ENCODE assay signal across 8 cellular contexts in genomic region chr22:20982563-20982882, GRCh38. TPM values are rescaled to one million over a fixed set of nuclear protein-coding genes. Genes with fewer than 3 reads are reported as not detected.
DNase-seq lines count a peak whose midpoint lies in the region; ATAC-seq and TF ChIP-seq lines count a peak whose summit lies in the region.

No MANE protein-coding gene starts in this region.

- in situ Hi-C loops in HAP-1 (cut with MboI; ENCODE audit: low sequenced_read_pairs) = loop anchor here (10.0 kb wide), 2 partner anchors 68 to 178 kb away; partner anchors contain the start of gene CRKL

- peaks cover 7% of the 10 kb centered on the region; the same call in 1 of the 2 replicates for H3K9me3 ChIP-seq in HAP-1
- H3K9me3 ChIP-seq in right cardiac atrium (ENCODE audit: control insufficient read depth, low read length) = no peaks in the 10 kb centered on the region

- CTCF ChIA-PET in AG04449 (lab: Yijun Ruan, JAX) (interaction anchor here (0.6 to 3.4 kb wide), 21 partner anchors 8 to 181 kb away, joined by 3 to 29 read pairs (median 4); partner anchors contain the start of genes AIFM3 and P2RX6), WTC11 (lab: Charles Lee) (interaction anchor here (0.6 to 2.5 kb wide), 27 partner anchors 8 to 677 kb away, joined by 3 to 35 read pairs (median 4); partner anchors contain the start of genes CRKL, P2RX6 and THAP7)

- peaks cover 27% of the 10 kb centered on the region for H3K36me3 Mint-ChIP-seq in WTC11
- H3K36me3 Mint-ChIP-seq in stimulated activated effector memory CD8-positive, alpha-beta T cell treated with anti-CD3 and anti-CD28 coated beads, Interleukin-12 subunit alpha, Interleukin-12 subunit beta, amount 100 ng/mL, for 72 hours = peaks cover 43% of the 10 kb centered on the region

- H3K27me3 ChIP-seq in HAP-1 (ENCODE audit: low read depth) (no peaks in the 10 kb centered on the region), right cardiac atrium (ENCODE audit: control insufficient read depth, insufficient read depth) (no peaks in the 10 kb centered on the region)

- H3K4me1 ChIP-seq in HAP-1 (peaks cover 9% of the 10 kb centered on the region), right cardiac atrium (ENCODE audit: control insufficient read depth, insufficient read depth, low read length) (peaks cover 5% of the 10 kb centered on the region)

- under 1% methylated on average over 12 of the region's 12 CpGs for WGBS in right cardiac atrium

- H3K27ac Mint-ChIP-seq in WTC11 = no peak overlapping the region; the same call in 1 of the 2 replicates
- H3K27ac Mint-ChIP-seq in stimulated activated effector memory CD8-positive, alpha-beta T cell treated with anti-CD3 and anti-CD28 coated beads, Interleukin-12 subunit alpha, Interleukin-12 subunit beta, amount 100 ng/mL, for 72 hours = peak overlapping the region; percentile 94

- H3K4me1 Mint-ChIP-seq in WTC11 = peaks cover 30% of the 10 kb centered on the region
- peaks cover 50% of the 10 kb centered on the region for H3K4me1 Mint-ChIP-seq in stimulated activated effector memory CD8-positive, alpha-beta T cell treated with anti-CD3 and anti-CD28 coated beads, Interleukin-12 subunit alpha, Interleukin-12 subunit beta, amount 100 ng/mL, for 72 hours

- no peak overlapping the region for H3K27ac ChIP-seq in right cardiac atrium (ENCODE audit: low read length)

- POLR2A ChIA-PET in AG04449 (lab: Yijun Ruan, JAX) (interaction anchor here (1.0 to 3.1 kb wide), 8 partner anchors 9 to 97 kb away, joined by 3 to 20 read pairs (median 6); partner anchors contain the start of genes CRKL and THAP7), WTC11 (lab: Charles Lee) (interaction anchor here (0.6 to 1.7 kb wide), 11 partner anchors 11 to 97 kb away, joined by 3 to 11 read pairs (median 3); partner anchors contain the start of gene THAP7)

- intact Hi-C loops in right cardiac atrium (cut with DNase I) = loop anchor here in 2 of 4 donors (5.0 to 10.0 kb wide), 2 partner anchors 65 to 118 kb away; partner anchors contain the start of gene CRKL (in 1 of the 2)

- H3K4me3 Mint-ChIP-seq in WTC11 = peak overlapping the region; percentile 96
- peak overlapping the region; percentile 96 for H3K4me3 Mint-ChIP-seq in stimulated activated effector memory CD8-positive, alpha-beta T cell treated with anti-CD3 and anti-CD28 coated beads, Interleukin-12 subunit alpha, Interleukin-12 subunit beta, amount 100 ng/mL, for 72 hours

- H3K9me3 Mint-ChIP-seq in WTC11 = peaks cover 12% of the 10 kb centered on the region
- H3K9me3 Mint-ChIP-seq in stimulated activated effector memory CD8-positive, alpha-beta T cell treated with anti-CD3 and anti-CD28 coated beads, Interleukin-12 subunit alpha, Interleukin-12 subunit beta, amount 100 ng/mL, for 72 hours = peaks cover 2% of the 10 kb centered on the region

- no peak for DNase-seq in AG04449 (ENCODE audit: low read depth, low spot score)
- no peak for DNase-seq in HAP-1 (ENCODE audit: low spot score in 2 of 2)
- no peak for DNase-seq in WTC11 (ENCODE audit: low spot score)
- DNase-seq in right cardiac atrium = no peak
- no peak for DNase-seq in stimulated activated effector memory CD8-positive, alpha-beta T cell treated with anti-CD3 and anti-CD28 coated beads, Interleukin-12 subunit alpha, Interleukin-12 subunit beta, amount 100 ng/mL, for 72 hours (ENCODE audit: low spot score in 2 of 2)
- DNase-seq in dermis blood vessel endothelial cell = no peak
- no peak for DNase-seq in CD1c-positive myeloid dendritic cell (ENCODE audit: extremely low spot score)
- no peak for DNase-seq in NCI-H1436 treated with DMSO at 0.1 percent for 48 hours (lab: John Stamatoyannopoulos, UW)

- H3K27me3 Mint-ChIP-seq in WTC11 (ENCODE audit: low read depth) = peaks cover 30% of the 10 kb centered on the region

- peak overlapping the region; percentile 90 for H3K4me3 ChIP-seq in AG04449 (ENCODE audit: low read depth, low read length)
- peak overlapping the region; percentile 82 for H3K4me3 ChIP-seq in HAP-1
- peak overlapping the region; percentile 76 for H3K4me3 ChIP-seq in right cardiac atrium (ENCODE audit: low read length)

- peaks cover 10% of the 10 kb centered on the region for H3K36me3 ChIP-seq in HAP-1 (replicated peaks)

- ATAC-seq in WTC11 (peak; percentile 1; the same call in 1 of the 2 replicates), right cardiac atrium (peak; percentile 3 to 24)
- ATAC-seq in stimulated activated effector memory CD8-positive, alpha-beta T cell treated with anti-CD3 and anti-CD28 coated beads, Interleukin-12 subunit alpha, Interleukin-12 subunit beta, amount 100 ng/mL, for 72 hours = peak; percentile 19

- TF ChIP-seq CTCF in AG04449 (IDR thresholded peaks at IDR 0.05; ENCODE audit: insufficient read depth, low read length, missing control alignments) = no peak
- TF ChIP-seq CTCF in WTC11 (IDR thresholded peaks at IDR 0.05) = no peak

TF ChIP-seq in WTC11, 78 proteins besides CTCF, POLR2A, EP300 and RAD21:
- TF ChIP-seq NR2C2 (CRISPR knock-in tag; IDR thresholded peaks at IDR 0.05) = no peak
- TF ChIP-seq JUN (CRISPR knock-in tag; IDR thresholded peaks at IDR 0.05) = no peak
- no peak for TF ChIP-seq TEAD1 (CRISPR knock-in tag; IDR thresholded peaks at IDR 0.05)
- no peak for TF ChIP-seq ETV6 (CRISPR knock-in tag; IDR thresholded peaks at IDR 0.05)
- TF ChIP-seq ZNF512 (CRISPR knock-in tag; IDR thresholded peaks at IDR 0.05; ENCODE audit: borderline replicate concordance) = no peak
- TF ChIP-seq OVOL2 (CRISPR knock-in tag; IDR thresholded peaks at IDR 0.05; ENCODE audit: borderline replicate concordance) = no peak
- no peak for TF ChIP-seq MXD4 (CRISPR knock-in tag; IDR thresholded peaks at IDR 0.05; ENCODE audit: borderline replicate concordance)
- TF ChIP-seq GABPB1 (CRISPR knock-in tag; IDR thresholded peaks at IDR 0.05) = no peak
- TF ChIP-seq TCF7 (CRISPR knock-in tag; IDR thresholded peaks at IDR 0.05; ENCODE audit: low read depth) = no peak

RNA-seq across cellular contexts. Expression of gene LZTR1, which starts 0.4 kb away (rescaled TPM):
- total RNA-seq in WTC11 (2021) = 38.3 to 44.5 TPM (median 40.1 TPM) in 3 replicates
- total RNA-seq in right cardiac atrium = 10 to 100 TPM; 28.3 to 33.2 (median 31.1) TPM
- 20.4 TPM for polyA plus RNA-seq in right cardiac atrium
- 51.6 and 60.9 TPM in 2 replicates for total RNA-seq in dermis blood vessel endothelial cell

RNA-seq across cellular contexts. Expression of gene AIFM3, which starts 15.5 kb away (rescaled TPM):
- total RNA-seq in WTC11 (2021) (2.6 to 3.4 TPM (median 2.8 TPM) in 3 replicates), right cardiac atrium (1 to 10 TPM; 1.0 to 2.1 (median 1.4) TPM), dermis blood vessel endothelial cell (0.05 and 0.17 TPM in 2 replicates)
- polyA plus RNA-seq in right cardiac atrium = 1.4 TPM

RNA-seq across cellular contexts. Expression of gene THAP7, which starts 19.4 kb away (rescaled TPM):
- 18.7 to 23.9 TPM (median 19.3 TPM) in 3 replicates for total RNA-seq in WTC11 (2021)
- 10 to 100 TPM; 23.2 to 25.2 (median 23.8) TPM for total RNA-seq in right cardiac atrium
- 38.2 TPM for polyA plus RNA-seq in right cardiac atrium
- total RNA-seq in dermis blood vessel endothelial cell = 13.8 and 18.1 TPM in 2 replicates

RNA-seq across cellular contexts. Expression of gene P2RX6, which starts 32.4 kb away (rescaled TPM):
- total RNA-seq in WTC11 (2021) (0.13 to 0.69 TPM (median 0.30 TPM) in 3 replicates), right cardiac atrium (1 to 10 TPM; 1.7 to 6.7 (median 4.8) TPM), dermis blood vessel endothelial cell (under 0.01 TPM in 1 of 2 replicates, not detected in the other)
- 2.1 TPM for polyA plus RNA-seq in right cardiac atrium

RNA-seq across cellular contexts. Expression of gene SLC7A4, which starts 49.8 kb away (rescaled TPM):
- 0.21 to 0.50 TPM (median 0.37 TPM) in 3 replicates for total RNA-seq in WTC11 (2021)
- total RNA-seq in right cardiac atrium = 1 to 10 TPM in 2 of 4 donors, under 1 TPM in 2; 0.33 to 1.9 (median 0.77) TPM
- polyA plus RNA-seq in right cardiac atrium = 0.59 TPM
- not detected in 2 replicates for total RNA-seq in dermis blood vessel endothelial cell
